ENCODE assay signal across 8 cellular contexts in the genomic region with DNA sequence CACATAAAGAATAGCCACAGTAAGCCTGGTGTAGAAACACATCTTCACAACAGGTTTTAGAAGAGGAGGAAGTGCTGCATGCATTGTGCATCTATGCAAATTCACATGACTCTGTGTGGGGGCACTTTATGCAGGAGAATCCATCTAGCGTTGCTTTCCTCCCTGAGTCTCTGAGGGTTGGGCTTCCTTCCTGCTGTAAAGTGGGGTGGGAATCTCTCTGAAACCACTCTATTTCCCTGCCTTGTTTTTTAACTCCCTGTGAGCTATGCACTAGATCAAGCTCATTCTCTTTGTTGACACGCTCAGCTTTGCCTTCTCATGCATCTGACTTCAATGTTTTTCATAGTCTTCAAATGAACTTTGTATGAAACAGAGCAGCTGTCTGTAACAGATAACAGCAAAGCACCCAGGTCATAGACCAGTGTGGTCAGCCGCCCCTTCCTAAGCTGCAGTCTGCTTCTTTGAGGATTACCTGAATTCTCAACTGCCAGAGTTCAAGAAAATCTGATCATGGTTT.
DNase-seq lines count a peak whose midpoint lies in the region; ATAC-seq and TF ChIP-seq lines count a peak whose summit lies in the region.

No MANE protein-coding gene starts in this region.

- H3K27me3 Mint-ChIP-seq in activated CD4-positive, alpha-beta T cell treated with anti-CD3 and anti-CD28 coated beads, Interleukin-2, amount 10 ng/mL, durations not matched to agents 24 days and 14 days, result no peaks in the 10 kb centered on the region
- no peaks in the 10 kb centered on the region for H3K27me3 Mint-ChIP-seq in T-helper 17 cell

- H3K4me1 ChIP-seq in mucosa of descending colon (ENCODE audit: low read depth), result no peaks in the 10 kb centered on the region

- no peaks in the 10 kb centered on the region for H3K9me3 Mint-ChIP-seq in activated CD4-positive, alpha-beta T cell treated with anti-CD3 and anti-CD28 coated beads, Interleukin-2, amount 10 ng/mL, durations not matched to agents 24 days and 14 days

- DNase-seq in activated CD4-positive, alpha-beta T cell treated with anti-CD3 and anti-CD28 coated beads, Interleukin-2, amount 10 ng/mL, durations not matched to agents 24 days and 14 days, result peak; percentile 76
- no peak for DNase-seq in activated CD4-positive, alpha-beta T cell treated with anti-CD3 and anti-CD28 coated beads for 1 hour
- no peak for DNase-seq in T-helper 17 cell
- DNase-seq in mucosa of descending colon, result no peak
- no peak for DNase-seq in putamen (ENCODE audit: low spot score)
- no peak for DNase-seq in NCI-H1105 (lab: John Stamatoyannopoulos, UW)
- no peak for DNase-seq in omental fat pad (ENCODE audit: low spot score)

- ATAC-seq in HG02885 (IDR thresholded peaks at IDR 0.05; ENCODE audit: poor library complexity, unreplicated experiment), result peak; percentile 98
- peak; percentile 80 for ATAC-seq in T-helper 17 cell
- ATAC-seq in mucosa of descending colon, result peak; percentile 64
- ATAC-seq in omental fat pad (ENCODE audit: low FRiP score), result no peak

- H3K4me3 ChIP-seq in mucosa of descending colon, result no peak overlapping the region

- TF ChIP-seq CTCF in mucosa of descending colon (IDR thresholded peaks at IDR 0.05) (no peak), omental fat pad (IDR thresholded peaks at IDR 0.05) (no peak)

- intact Hi-C loops in activated CD4-positive, alpha-beta T cell treated with anti-CD3 and anti-CD28 coated beads, Interleukin-2, amount 10 ng/mL, durations not matched to agents 24 days and 14 days (cut with micrococcal nuclease), result loop anchor here (2.0 kb wide), 1 partner anchor 17 kb away; no protein-coding TSS in a partner anchor
- intact Hi-C loops in mucosa of descending colon (cut with DNase I, micrococcal nuclease), result no loop called here

- no peaks in the 10 kb centered on the region for H3K36me3 ChIP-seq in mucosa of descending colon (ENCODE audit: low read depth)

- peaks cover 48% of the 10 kb centered on the region for H3K4me1 Mint-ChIP-seq in activated CD4-positive, alpha-beta T cell treated with anti-CD3 and anti-CD28 coated beads, Interleukin-2, amount 10 ng/mL, durations not matched to agents 24 days and 14 days
- peaks cover 32% of the 10 kb centered on the region for H3K4me1 Mint-ChIP-seq in T-helper 17 cell

- peak overlapping the region; percentile 61 for H3K27ac Mint-ChIP-seq in activated CD4-positive, alpha-beta T cell treated with anti-CD3 and anti-CD28 coated beads, Interleukin-2, amount 10 ng/mL, durations not matched to agents 24 days and 14 days
- H3K27ac Mint-ChIP-seq in T-helper 17 cell, result peak overlapping the region; percentile 96

- H3K9me3 ChIP-seq in T-helper 17 cell (ENCODE audit: control insufficient read depth, low read length, poor library complexity, severe bottlenecking), result no peaks in the 10 kb centered on the region
- H3K9me3 ChIP-seq in mucosa of descending colon, result no peaks in the 10 kb centered on the region

- H3K4me3 Mint-ChIP-seq in activated CD4-positive, alpha-beta T cell treated with anti-CD3 and anti-CD28 coated beads, Interleukin-2, amount 10 ng/mL, durations not matched to agents 24 days and 14 days, result peak overlapping the region; percentile 75
- peak overlapping the region; percentile 84 for H3K4me3 Mint-ChIP-seq in T-helper 17 cell

- peaks cover 7% of the 10 kb centered on the region for H3K36me3 Mint-ChIP-seq in activated CD4-positive, alpha-beta T cell treated with anti-CD3 and anti-CD28 coated beads, Interleukin-2, amount 10 ng/mL, durations not matched to agents 24 days and 14 days (ENCODE audit: low read depth)
- H3K36me3 Mint-ChIP-seq in T-helper 17 cell (ENCODE audit: low read depth), result no peaks in the 10 kb centered on the region
